In the genomic region with DNA sequence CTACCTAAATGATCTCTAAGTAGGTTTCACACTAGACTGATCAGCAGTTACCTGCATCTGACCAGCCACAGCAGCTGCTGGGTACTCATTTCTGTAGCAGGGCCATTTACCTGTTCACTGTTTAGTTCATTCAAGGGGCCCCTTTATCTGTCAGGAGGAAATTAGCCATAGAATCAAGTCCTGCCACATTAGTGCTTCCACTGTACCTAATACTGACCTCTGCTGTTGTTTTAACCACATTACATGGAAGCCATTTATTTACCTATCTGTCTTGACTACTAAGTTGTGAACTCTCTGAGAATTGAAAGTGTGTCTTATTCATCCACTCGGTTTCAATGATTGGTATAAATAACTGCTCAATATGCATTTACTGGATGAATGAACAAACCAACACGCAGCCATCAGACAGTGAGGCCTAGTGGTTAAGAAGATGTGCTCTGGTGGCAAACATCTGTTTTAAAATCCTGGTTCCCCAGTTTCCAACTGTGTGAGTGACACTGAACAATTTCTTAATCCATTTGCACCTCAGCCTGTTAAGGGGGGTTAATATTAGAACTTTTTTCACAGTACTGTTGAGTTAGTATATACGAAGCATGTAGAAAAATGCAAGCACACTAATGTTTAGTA, we compare ENCODE assay signal across 8 cellular contexts. TPM values are rescaled to one million over a fixed set of nuclear protein-coding genes. Genes with fewer than 3 reads are reported as not detected.
DNase-seq lines count a peak whose midpoint lies in the region; ATAC-seq and TF ChIP-seq lines count a peak whose summit lies in the region.

No MANE protein-coding gene starts in this region.

- intact Hi-C loops in activated CD4-positive, alpha-beta T cell treated with anti-CD3 and anti-CD28 coated beads, Interleukin-2, amount 10 ng/mL, durations not matched to agents 24 days and 14 days (cut with micrococcal nuclease): loop anchor here (1.0 to 10.0 kb wide), 5 partner anchors 20 to 264 kb away; no protein-coding TSS in a partner anchor
- intact Hi-C loops in lower lobe of right lung (cut with DNase I): no loop called here
- intact Hi-C loops in aorta (cut with DNase I): no loop called here

- ATAC-seq in GM19455 (IDR thresholded peaks at IDR 0.05; ENCODE audit: unreplicated experiment) (peak; percentile 99), HG03432 (IDR thresholded peaks at IDR 0.05; ENCODE audit: unreplicated experiment) (peak; percentile 99), lower lobe of right lung (peak; percentile 87 to 91), aorta (ENCODE audit: low FRiP score) (peak; percentile 85)

- H3K27ac ChIP-seq in lower lobe of right lung (no peak overlapping the region), aorta (ENCODE audit: low read depth in 1 of 2, low read length in 2 of 2) (no peak overlapping the region)

- peak; percentile 70 for TF ChIP-seq CTCF in lower lobe of right lung (IDR thresholded peaks at IDR 0.05)

- H3K27me3 ChIP-seq in lower lobe of right lung (ENCODE audit: low read depth) (no peaks in the 10 kb centered on the region), aorta (ENCODE audit: control insufficient read depth in 1 of 2, insufficient read depth in 2 of 2, low read length in 1 of 2) (no peaks in the 10 kb centered on the region)

- H3K36me3 Mint-ChIP-seq in activated CD4-positive, alpha-beta T cell treated with anti-CD3 and anti-CD28 coated beads, Interleukin-2, amount 10 ng/mL, durations not matched to agents 24 days and 14 days (ENCODE audit: low read depth): no peaks in the 10 kb centered on the region

- H3K4me3 ChIP-seq in lower lobe of right lung (no peak overlapping the region), aorta (ENCODE audit: low read length in 2 of 2) (no peak overlapping the region)

- 41 to 42% methylated on average over 3 of the region's 3 CpGs for WGBS in aorta, 2 donors

- H3K4me1 ChIP-seq in lower lobe of right lung (no peaks in the 10 kb centered on the region), aorta (ENCODE audit: control insufficient read depth in 1 of 2, insufficient read depth in 2 of 2, low read length in 2 of 2) (no peaks in the 10 kb centered on the region)

- peak; percentile 74 for DNase-seq in activated CD4-positive, alpha-beta T cell treated with anti-CD3 and anti-CD28 coated beads, Interleukin-2, amount 10 ng/mL, durations not matched to agents 24 days and 14 days
- no peak for DNase-seq in activated CD4-positive, alpha-beta T cell treated with anti-CD3 and anti-CD28 coated beads, Interleukin-2, amount 50 U/mL, for 1 hour
- DNase-seq in OCI-M1 (lab: John Stamatoyannopoulos, UW): peak; percentile 81
- DNase-seq in cerebellum (ENCODE audit: low spot score): peak; percentile 2
- no peak for DNase-seq in lower lobe of right lung
- DNase-seq in aorta: no peak

- H3K27ac Mint-ChIP-seq in activated CD4-positive, alpha-beta T cell treated with anti-CD3 and anti-CD28 coated beads, Interleukin-2, amount 10 ng/mL, durations not matched to agents 24 days and 14 days: no peak overlapping the region

- H3K4me3 Mint-ChIP-seq in activated CD4-positive, alpha-beta T cell treated with anti-CD3 and anti-CD28 coated beads, Interleukin-2, amount 10 ng/mL, durations not matched to agents 24 days and 14 days: no peak overlapping the region

- H3K27me3 Mint-ChIP-seq in activated CD4-positive, alpha-beta T cell treated with anti-CD3 and anti-CD28 coated beads, Interleukin-2, amount 10 ng/mL, durations not matched to agents 24 days and 14 days: peaks cover 5% of the 10 kb centered on the region

- no peaks in the 10 kb centered on the region for H3K36me3 ChIP-seq in lower lobe of right lung
- H3K36me3 ChIP-seq in aorta (ENCODE audit: control insufficient read depth in 1 of 2, insufficient read depth in 2 of 2, low read length in 1 of 2): no peaks in the 10 kb centered on the region

- H3K9me3 ChIP-seq in lower lobe of right lung (no peaks in the 10 kb centered on the region), aorta (ENCODE audit: control insufficient read depth, low read length) (no peaks in the 10 kb centered on the region)

- peaks cover 5% of the 10 kb centered on the region for H3K4me1 Mint-ChIP-seq in activated CD4-positive, alpha-beta T cell treated with anti-CD3 and anti-CD28 coated beads, Interleukin-2, amount 10 ng/mL, durations not matched to agents 24 days and 14 days

- H3K9me3 Mint-ChIP-seq in activated CD4-positive, alpha-beta T cell treated with anti-CD3 and anti-CD28 coated beads, Interleukin-2, amount 10 ng/mL, durations not matched to agents 24 days and 14 days: no peaks in the 10 kb centered on the region

RNA-seq across cellular contexts. Expression of a gene that starts 30.0 kb away (rescaled TPM):
- 107 TPM in 2 replicates for total RNA-seq in activated CD4-positive, alpha-beta T cell treated with anti-CD3 and anti-CD28 coated beads, Interleukin-2, amount 10 ng/mL, durations not matched to agents 24 days and 14 days
- total RNA-seq in cerebellum (57.4 TPM), lower lobe of right lung (426 TPM), aorta (100 to 1,000 TPM; 335 to 471 TPM)
- polyA plus RNA-seq in aorta: 100 to 1,000 TPM; 355 to 434 TPM

RNA-seq across cellular contexts. Expression of a gene that starts 38.2 kb away (rescaled TPM):
- not detected in 2 replicates for total RNA-seq in activated CD4-positive, alpha-beta T cell treated with anti-CD3 and anti-CD28 coated beads, Interleukin-2, amount 10 ng/mL, durations not matched to agents 24 days and 14 days
- total RNA-seq in cerebellum (not detected), lower lobe of right lung (0.18 TPM), aorta (not detected)
- not detected for polyA plus RNA-seq in aorta

Comparison
In these comparisons a context has a peak if more than half of its experiments do, and no peak if none do; other contexts are left out.
1. DNase-seq: peak in activated CD4-positive, alpha-beta T cell treated with anti-CD3 and anti-CD28 coated beads, Interleukin-2, amount 10 ng/mL, durations not matched to agents 24 days and 14 days (single experiment), OCI-M1 (single experiment) and cerebellum (single experiment); none in activated CD4-positive, alpha-beta T cell treated with anti-CD3 and anti-CD28 coated beads, Interleukin-2, amount 50 U/mL, for 1 hour (single experiment), lower lobe of right lung (single experiment) and aorta (0 of 2).
2. Peak in every context shown above with its lines, with median percentiles within 50 percentile points of each other: ATAC-seq.